Comparison of ENCODE assay signal across 25 cellular contexts in the genomic region with DNA sequence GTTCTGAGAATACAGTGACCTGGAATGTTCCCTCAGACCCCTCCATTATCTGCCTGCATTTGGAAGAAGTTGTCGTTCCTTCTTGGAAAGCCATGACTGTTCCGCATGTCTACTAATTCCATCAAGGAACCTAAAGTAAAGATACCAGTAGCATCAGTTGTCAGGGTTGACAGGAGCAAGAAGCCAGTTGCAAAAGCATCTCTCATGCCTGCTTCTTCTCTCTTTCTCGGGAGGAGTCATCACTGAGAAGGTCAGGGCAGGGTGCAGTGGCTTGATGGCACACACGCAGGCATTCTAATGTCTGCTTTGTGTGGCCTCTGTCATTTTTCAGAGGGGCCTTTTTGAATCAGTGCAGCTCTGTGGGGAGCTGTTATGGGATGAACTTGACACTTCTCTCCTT.
"Had no signal": no experiment of that assay in that cellular context is flagged by ENCODE, and none has a peak within 500 bp of the region (broad histone marks: within the 10 kb centered on the region; RNA-seq: fewer than 3 reads in every experiment).

No MANE protein-coding gene starts in this region.

- H3K4me1 ChIP-seq: colonic mucosa, gastroesophageal sphincter, left lung, lower lobe of right lung, testis, tibial artery, upper lobe of right lung, vagina had no signal

- FAIRE-seq: endothelial cell of umbilical vein had no signal

- H3K4me3 ChIP-seq: colonic mucosa, esophagus muscularis mucosa, gastroesophageal sphincter, heart left ventricle, hepatocyte, left lung, lower lobe of right lung, ovary, testis, tibial artery, upper lobe of right lung, vagina had no signal

- H3K4me2 ChIP-seq: hepatocyte had no signal

- H3K27ac Mint-ChIP-seq: natural killer cell; stimulated activated effector memory CD8-positive, alpha-beta T cell treated with anti-CD3 and anti-CD28 coated beads, Interleukin-12 subunit alpha, Interleukin-12 subunit beta, amount 100 ng/mL, for 72 hours had no signal

- H3K9me3 Mint-ChIP-seq: natural killer cell; stimulated activated effector memory CD8-positive, alpha-beta T cell treated with anti-CD3 and anti-CD28 coated beads, Interleukin-12 subunit alpha, Interleukin-12 subunit beta, amount 100 ng/mL, for 72 hours had no signal

- H2AFZ ChIP-seq: hepatocyte had no signal

- H3K4me3 Mint-ChIP-seq: natural killer cell; stimulated activated effector memory CD8-positive, alpha-beta T cell treated with anti-CD3 and anti-CD28 coated beads, Interleukin-12 subunit alpha, Interleukin-12 subunit beta, amount 100 ng/mL, for 72 hours had no signal

- H3K79me2 ChIP-seq: hepatocyte had no signal

- H3K36me3 Mint-ChIP-seq: natural killer cell; stimulated activated effector memory CD8-positive, alpha-beta T cell treated with anti-CD3 and anti-CD28 coated beads, Interleukin-12 subunit alpha, Interleukin-12 subunit beta, amount 100 ng/mL, for 72 hours had no signal

- H3K9me3 ChIP-seq: colonic mucosa, esophagus muscularis mucosa, gastroesophageal sphincter, heart left ventricle, left lung, lower lobe of right lung, ovary, testis, tibial artery, upper lobe of right lung, vagina had no signal

- H3K4me1 Mint-ChIP-seq: natural killer cell; stimulated activated effector memory CD8-positive, alpha-beta T cell treated with anti-CD3 and anti-CD28 coated beads, Interleukin-12 subunit alpha, Interleukin-12 subunit beta, amount 100 ng/mL, for 72 hours had no signal

- H3K27ac ChIP-seq: colonic mucosa, esophagus muscularis mucosa, foreskin keratinocyte, gastroesophageal sphincter, heart left ventricle, hepatocyte, left lung, lower lobe of right lung, ovary, testis, tibial artery, upper lobe of right lung, vagina had no signal

- H3K27me3 ChIP-seq: colonic mucosa, esophagus muscularis mucosa, foreskin keratinocyte, gastroesophageal sphincter, heart left ventricle, hepatocyte, left lung, ovary, testis, tibial artery, upper lobe of right lung, vagina had no signal

- ATAC-seq: foreskin keratinocyte; gastroesophageal sphincter; left lung; lower lobe of right lung; natural killer cell; sciatic nerve; stimulated activated effector memory CD8-positive, alpha-beta T cell treated with anti-CD3 and anti-CD28 coated beads, Interleukin-12 subunit alpha, Interleukin-12 subunit beta, amount 100 ng/mL, for 72 hours; stimulated activated naive CD8-positive, alpha-beta T cell treated with anti-CD3 and anti-CD28 coated beads, Interleukin-15, Interleukin-2, amounts not matched to agents 100 U/mL and 50 U/mL, for 24 hours; upper lobe of right lung had no signal

- H3K36me3 ChIP-seq: left lung, ovary had no signal

- DNase-seq: colonic mucosa; dermis blood vessel endothelial cell; effector memory CD4-positive, alpha-beta T cell; foreskin keratinocyte; heart left ventricle; left cardiac atrium; left lung; lower lobe of right lung; natural killer cell; occipital lobe; ovary; stimulated activated CD4-positive, alpha-beta T cell treated with anti-CD3 and anti-CD28 coated beads, Interleukin-2, amount 100 ng/mL, for 24 hours; stimulated activated CD4-positive, alpha-beta T cell treated with anti-CD3 and anti-CD28 coated beads, Interleukin-4, amount 100 ng/mL, for 24 hours; stimulated activated naive CD8-positive, alpha-beta T cell treated with anti-CD3 and anti-CD28 coated beads, Interleukin-15, Interleukin-2, amounts not matched to agents 100 U/mL and 50 U/mL, for 24 hours; substantia nigra; testis; tibial artery; upper lobe of right lung had no signal
